19 cellular contexts compared by ENCODE assay signal in the genomic region with DNA sequence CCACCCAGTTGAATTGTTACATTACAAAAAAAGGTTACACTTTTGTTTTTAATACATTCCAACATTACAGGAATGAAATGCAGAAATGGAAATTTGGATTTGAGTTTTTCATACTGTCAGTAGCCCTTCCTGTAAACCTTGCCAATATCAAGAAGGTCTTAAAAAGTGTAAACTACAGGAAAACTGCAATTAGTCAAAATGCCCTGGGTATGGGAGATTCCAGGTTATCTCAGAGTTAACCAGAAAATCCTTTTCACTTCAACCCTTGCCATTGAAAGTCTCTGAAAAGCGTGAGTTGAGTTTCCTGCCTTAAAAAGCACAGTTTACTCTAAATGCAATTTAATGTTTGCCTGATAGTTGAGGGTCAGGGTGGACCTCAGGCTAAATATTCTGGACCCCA. TPM values are rescaled to one million over a fixed set of nuclear protein-coding genes. Genes with fewer than 3 reads are reported as not detected.
DNase-seq lines count a peak whose midpoint lies in the region; ATAC-seq, FAIRE-seq and TF ChIP-seq lines count a peak whose summit lies in the region.
"Had no signal": no experiment of that assay in that cellular context is flagged by ENCODE, and none has a peak within 500 bp of the region (broad histone marks: within the 10 kb centered on the region; RNA-seq: fewer than 3 reads in every experiment).

No MANE protein-coding gene starts in this region.

- H3K4me2 ChIP-seq in Loucy (ENCODE audit: low read depth, low read length, poor library complexity, severe bottlenecking): no peak overlapping the region
- 0 out of 2 replicates have a peak overlapping the region, but pooled peaks have one; percentile 15 for H3K4me2 ChIP-seq in GM12878 (ENCODE audit: control insufficient read depth, insufficient read depth)
- H3K4me2 ChIP-seq in neuronal stem cell (ENCODE audit: insufficient read depth, low read length, poor library complexity, severe bottlenecking): no peak overlapping the region
- H3K4me2 ChIP-seq: BLaER1 had no signal

- no peak for TF ChIP-seq RAD21 in GM12878 (IDR thresholded peaks at IDR 0.05; ENCODE audit: insufficient read depth, low read depth, low read length)

- no peak overlapping the region for H3K4ac ChIP-seq in neuronal stem cell (ENCODE audit: low read length)

- no peak overlapping the region for H3K18ac ChIP-seq in neuronal stem cell (ENCODE audit: low read length)

- no peaks in the 10 kb centered on the region for H3K79me1 ChIP-seq in neuronal stem cell (ENCODE audit: low read depth, low read length)

- H2BK5ac ChIP-seq in neuronal stem cell (ENCODE audit: low read length): no peak overlapping the region

- H3K4me1 Mint-ChIP-seq in activated T-helper 1 cell treated with anti-CD3 and anti-CD28 coated beads, Interleukin-12 subunit alpha, Interleukin-12 subunit beta, Interleukin-2, Interleukin-4 antibody, amounts not matched to agents 30 ng/mL and 10 ng/mL and 1 ng/mL, durations not matched to agents 14 hours and 24 hours and 36 hours (ENCODE audit: low read depth): no peaks in the 10 kb centered on the region
- H3K4me1 Mint-ChIP-seq in natural killer cell treated with Interleukin-12 subunit alpha and Interleukin-12 subunit beta and Interleukin-15 and Interleukin-18, amount 100 ng/mL, for 72 hours (ENCODE audit: low read depth in 2 of 2): peaks cover 3% of the 10 kb centered on the region in 2 donors
- H3K4me1 Mint-ChIP-seq: B cell; CD4-positive, CD25-positive, alpha-beta regulatory T cell had no signal

- H2BK12ac ChIP-seq in neuronal stem cell (ENCODE audit: low read length): no peak overlapping the region

- no peak overlapping the region for H3K23ac ChIP-seq in neuronal stem cell (ENCODE audit: low read depth, low read length, poor library complexity)

- SMC1A ChIA-PET in GM12878 (lab: Charles Lee; ENCODE audit: uncharacterized antibody, unreplicated experiment): no interaction called here

- H3K79me2 ChIP-seq in Loucy (ENCODE audit: insufficient read depth, low read length) (no peaks in the 10 kb centered on the region), GM12878 (ENCODE audit: control insufficient read depth, insufficient read depth, low read length) (no peaks in the 10 kb centered on the region)

- H4K91ac ChIP-seq in neuronal stem cell (ENCODE audit: low read depth, low read length, poor library complexity): no peak overlapping the region

- no peaks in the 10 kb centered on the region for H3K9me3 Mint-ChIP-seq in activated T-helper 1 cell treated with anti-CD3 and anti-CD28 coated beads, Interleukin-12 subunit alpha, Interleukin-12 subunit beta, Interleukin-2, Interleukin-4 antibody, amounts not matched to agents 30 ng/mL and 10 ng/mL and 1 ng/mL, durations not matched to agents 14 hours and 24 hours and 36 hours
- H3K9me3 Mint-ChIP-seq in natural killer cell treated with Interleukin-12 subunit alpha and Interleukin-12 subunit beta and Interleukin-15 and Interleukin-18, amount 100 ng/mL, for 72 hours: no peaks in the 10 kb centered on the region
- H3K9me3 Mint-ChIP-seq: CD8-positive, alpha-beta T cell had no signal

- no peaks in the 10 kb centered on the region for H3K36me3 ChIP-seq in Loucy (ENCODE audit: insufficient read depth, low read length)
- H3K36me3 ChIP-seq in GM12878 (ENCODE audit: control insufficient read depth in 2 of 2, insufficient read depth in 2 of 2, low read length in 1 of 2): no peaks in the 10 kb centered on the region
- no peaks in the 10 kb centered on the region for H3K36me3 ChIP-seq in neuronal stem cell (replicated peaks in 1 of 2; ENCODE audit: control insufficient read depth in 2 of 2, insufficient read depth in 2 of 2, low read length in 2 of 2)
- H3K36me3 ChIP-seq: BLaER1 had no signal

- H3K27ac ChIP-seq in GM12878 (ENCODE audit: control insufficient read depth, insufficient read depth) (no peak overlapping the region), neuronal stem cell (replicated peaks; ENCODE audit: low read length) (no peak overlapping the region)
- H3K27ac ChIP-seq: BLaER1, C4-2B, GM23248 had no signal

- DNase-seq in GM12878 (ENCODE audit: low read depth, low spot score): no peak
- no peak for DNase-seq in neuronal stem cell (ENCODE audit: low spot score)
- no peak for DNase-seq in activated T-helper 1 cell treated with anti-CD3 and anti-CD28 coated beads, Interleukin-12 subunit alpha, Interleukin-12 subunit beta, Interleukin-2, Interleukin-4 antibody, amounts not matched to agents 30 ng/mL and 10 ng/mL and 1 ng/mL, durations not matched to agents 14 hours and 24 hours and 36 hours (ENCODE audit: low spot score)
- DNase-seq in natural killer cell treated with Interleukin-12 subunit alpha and Interleukin-12 subunit beta and Interleukin-15 and Interleukin-18, amount 100 ng/mL, for 72 hours (ENCODE audit: low spot score): no peak
- DNase-seq in germinal center (ENCODE audit: low spot score): no peak
- DNase-seq: Caco-2; CD4-positive, CD25-positive, alpha-beta regulatory T cell; CD8-positive, alpha-beta T cell; DMS153; DND-41; GM23248; H7; HCEC 1CT had no signal

- FAIRE-seq in GM12878 (lab: Jason Lieb, UNC): no peak
- FAIRE-seq: G401.6, H1 had no signal

- no peak overlapping the region for H3K4me3 Mint-ChIP-seq in activated T-helper 1 cell treated with anti-CD3 and anti-CD28 coated beads, Interleukin-12 subunit alpha, Interleukin-12 subunit beta, Interleukin-2, Interleukin-4 antibody, amounts not matched to agents 30 ng/mL and 10 ng/mL and 1 ng/mL, durations not matched to agents 14 hours and 24 hours and 36 hours
- H3K4me3 Mint-ChIP-seq in natural killer cell treated with Interleukin-12 subunit alpha and Interleukin-12 subunit beta and Interleukin-15 and Interleukin-18, amount 100 ng/mL, for 72 hours: no peak overlapping the region
- H3K4me3 Mint-ChIP-seq: B cell; CD4-positive, CD25-positive, alpha-beta regulatory T cell; CD8-positive, alpha-beta T cell had no signal

- RAD21 ChIA-PET in GM12878 (lab: Charles Lee; ENCODE audit: unreplicated experiment): no interaction called here

- H3K9me2 ChIP-seq in Loucy (replicated peaks; ENCODE audit: low read depth, low read length): no peaks in the 10 kb centered on the region

- no peak overlapping the region for H3K27ac Mint-ChIP-seq in activated T-helper 1 cell treated with anti-CD3 and anti-CD28 coated beads, Interleukin-12 subunit alpha, Interleukin-12 subunit beta, Interleukin-2, Interleukin-4 antibody, amounts not matched to agents 30 ng/mL and 10 ng/mL and 1 ng/mL, durations not matched to agents 14 hours and 24 hours and 36 hours
- H3K27ac Mint-ChIP-seq in natural killer cell treated with Interleukin-12 subunit alpha and Interleukin-12 subunit beta and Interleukin-15 and Interleukin-18, amount 100 ng/mL, for 72 hours: no peak overlapping the region
- H3K27ac Mint-ChIP-seq: B cell; CD4-positive, CD25-positive, alpha-beta regulatory T cell; CD8-positive, alpha-beta T cell had no signal

- H2AFZ ChIP-seq in Loucy (ENCODE audit: low read length) (peak overlapping the region; percentile 45), GM12878 (ENCODE audit: control insufficient read depth, low read depth, low read length) (no peak overlapping the region), neuronal stem cell (ENCODE audit: low read length) (peak overlapping the region; percentile 23)
- H2AFZ ChIP-seq: GM23248 had no signal

- H3K9ac ChIP-seq in Loucy (ENCODE audit: low read depth, low read length, poor library complexity, severe bottlenecking) (no peak overlapping the region), GM12878 (ENCODE audit: control insufficient read depth, insufficient read depth, low read length) (no peak overlapping the region), neuronal stem cell (ENCODE audit: low read depth, low read length, poor library complexity) (no peak overlapping the region)
- H3K9ac ChIP-seq: BLaER1, GM23248 had no signal

- H3K36me3 Mint-ChIP-seq in activated T-helper 1 cell treated with anti-CD3 and anti-CD28 coated beads, Interleukin-12 subunit alpha, Interleukin-12 subunit beta, Interleukin-2, Interleukin-4 antibody, amounts not matched to agents 30 ng/mL and 10 ng/mL and 1 ng/mL, durations not matched to agents 14 hours and 24 hours and 36 hours (ENCODE audit: low read depth): no peaks in the 10 kb centered on the region
- H3K36me3 Mint-ChIP-seq in natural killer cell treated with Interleukin-12 subunit alpha and Interleukin-12 subunit beta and Interleukin-15 and Interleukin-18, amount 100 ng/mL, for 72 hours: no peaks in the 10 kb centered on the region
- H3K36me3 Mint-ChIP-seq: CD4-positive, CD25-positive, alpha-beta regulatory T cell; CD8-positive, alpha-beta T cell had no signal

- H2BK120ac ChIP-seq in neuronal stem cell (ENCODE audit: low read depth, low read length): no peak overlapping the region

- ATAC-seq in GM12878: no peak
- ATAC-seq in natural killer cell treated with Interleukin-12 subunit alpha and Interleukin-12 subunit beta and Interleukin-15 and Interleukin-18, amount 100 ng/mL, for 72 hours: no peak
- ATAC-seq: CD8-positive, alpha-beta T cell had no signal

- H3K4me3 ChIP-seq in Loucy (ENCODE audit: low read length, poor library complexity, severe bottlenecking) (no peak overlapping the region), GM12878 (no peak overlapping the region), neuronal stem cell (ENCODE audit: low read length in 2 of 2) (no peak overlapping the region)
- H3K4me3 ChIP-seq: BLaER1, GM23248 had no signal

- H3K27me3 Mint-ChIP-seq in activated T-helper 1 cell treated with anti-CD3 and anti-CD28 coated beads, Interleukin-12 subunit alpha, Interleukin-12 subunit beta, Interleukin-2, Interleukin-4 antibody, amounts not matched to agents 30 ng/mL and 10 ng/mL and 1 ng/mL, durations not matched to agents 14 hours and 24 hours and 36 hours (ENCODE audit: insufficient read depth): no peaks in the 10 kb centered on the region
- peaks cover 0 to 10% of the 10 kb centered on the region in 2 donors for H3K27me3 Mint-ChIP-seq in natural killer cell treated with Interleukin-12 subunit alpha and Interleukin-12 subunit beta and Interleukin-15 and Interleukin-18, amount 100 ng/mL, for 72 hours
- H3K27me3 Mint-ChIP-seq: CD4-positive, CD25-positive, alpha-beta regulatory T cell had no signal

- H4K20me1 ChIP-seq in Loucy (ENCODE audit: insufficient read depth, low read length, poor library complexity, severe bottlenecking) (no peaks in the 10 kb centered on the region), GM12878 (ENCODE audit: control insufficient read depth, insufficient read depth) (no peaks in the 10 kb centered on the region)
- H4K20me1 ChIP-seq: BLaER1 had no signal

- no peak overlapping the region for H2BK15ac ChIP-seq in neuronal stem cell (ENCODE audit: low read length)

- TF ChIP-seq CTCF in Loucy (conservative IDR thresholded peaks at IDR 0.05; ENCODE audit: low read length): no peak
- no peak for TF ChIP-seq CTCF in GM12878 (IDR thresholded peaks at IDR 0.05 in 2 of 3, conservative IDR thresholded peaks at IDR 0.05 in 1 of 3; ENCODE audit: control insufficient read depth in 2 of 3, extremely low read depth in 1 of 3, insufficient read depth in 1 of 3, low read depth in 3 of 3, low read length in 3 of 3)

- TF ChIP-seq EP300 in GM12878 (IDR thresholded peaks at IDR 0.05; ENCODE audit: borderline replicate concordance in 1 of 2, control insufficient read depth in 1 of 2, low read depth in 2 of 2, low read length in 2 of 2): no peak

- TF ChIP-seq POLR2A in GM12878 (IDR thresholded peaks at IDR 0.05; ENCODE audit: low read depth, low read length): no peak

- H3K4me1 ChIP-seq in Loucy (ENCODE audit: insufficient read depth, low read length, poor library complexity, severe bottlenecking) (peaks cover 52% of the 10 kb centered on the region), GM12878 (ENCODE audit: control insufficient read depth, insufficient read depth, low read length) (peaks cover 53% of the 10 kb centered on the region), neuronal stem cell (ENCODE audit: control insufficient read depth in 2 of 2, insufficient read depth in 1 of 2, low read depth in 1 of 2, low read length in 2 of 2) (peaks cover 0 to 5% of the 10 kb centered on the region in 2 donors)

- 6% methylated on average over 1 of the region's 1 CpG for WGBS in GM12878 (ENCODE audit: insufficient coverage, insufficient replicate concordance, low lambda C conversion rate, missing lambda C conversion rate)
- WGBS in neuronal stem cell (ENCODE audit: extremely low coverage in 2 of 2, insufficient read length in 2 of 2, insufficient replicate concordance in 1 of 2), 2 donors: no CpG with 5 or more reads among the region's 1 CpG

- H3F3A ChIP-seq in Loucy (ENCODE audit: low read depth): no peaks in the 10 kb centered on the region; the same call in 1 of the 2 replicates

- BruUV-seq in GM12878 (replicated peaks; lab: Mats Ljungman, UMichigan): no TSS peak

- CTCF ChIA-PET in GM12878 (lab: Yijun Ruan, JAX): interaction anchor here (1.1 kb wide), 1 partner anchor 38 kb away, joined by 3 read pairs; no protein-coding TSS in a partner anchor

- H2AK5ac ChIP-seq in neuronal stem cell (ENCODE audit: low read depth, low read length): no peak overlapping the region

- POLR2A ChIA-PET in GM12878 (lab: Charles Lee): no interaction called here

- H3K27me3 ChIP-seq in Loucy (ENCODE audit: insufficient read depth, low read length, poor library complexity, severe bottlenecking) (no peaks in the 10 kb centered on the region), GM12878 (replicated peaks in 1 of 2; ENCODE audit: control insufficient read depth in 2 of 2, insufficient read depth in 2 of 2, low read length in 1 of 2) (no peaks in the 10 kb centered on the region), neuronal stem cell (ENCODE audit: control insufficient read depth in 3 of 3, insufficient read depth in 3 of 3, low read depth in 1 of 3, low read length in 3 of 3) (no peaks in the 10 kb centered on the region)
- H3K27me3 ChIP-seq: BLaER1 had no signal

- in situ Hi-C loops in GM12878 (cut with MboI): no loop called here

- no peak overlapping the region for H4K8ac ChIP-seq in neuronal stem cell (ENCODE audit: low read depth, low read length)

- no peak overlapping the region for H3K14ac ChIP-seq in neuronal stem cell (ENCODE audit: low read length)

- intact Hi-C loops in GM12878 (cut with micrococcal nuclease; ENCODE audit: unreplicated experiment): loop anchor here (5.0 to 10.0 kb wide), 4 partner anchors 62 to 295 kb away; partner anchors contain the start of gene FJX1
- intact Hi-C loops in activated T-helper 1 cell treated with anti-CD3 and anti-CD28 coated beads, Interleukin-12 subunit alpha, Interleukin-12 subunit beta, Interleukin-2, Interleukin-4 antibody, amounts not matched to agents 30 ng/mL and 10 ng/mL and 1 ng/mL, durations not matched to agents 14 hours and 24 hours and 36 hours (cut with micrococcal nuclease): no loop called here

- H3K9me3 ChIP-seq in Loucy (ENCODE audit: insufficient read depth, low read depth, low read length) (no peaks in the 10 kb centered on the region), GM12878 (replicated peaks; ENCODE audit: control insufficient read depth, insufficient read depth, low read length) (no peaks in the 10 kb centered on the region; the same call in 2 of the 3 replicates), neuronal stem cell (replicated peaks in 1 of 2; ENCODE audit: control insufficient read depth in 2 of 2, insufficient read depth in 1 of 2, low read depth in 1 of 2, low read length in 2 of 2) (no peaks in the 10 kb centered on the region)
- H3K9me3 ChIP-seq: BLaER1, Caco-2 had no signal

RNA-seq across cellular contexts. Expression of gene LDLRAD3, which starts 34.0 kb away (rescaled TPM):
- 23.5 and 23.7 TPM in 2 replicates for total RNA-seq in GM12878 (2013; cell fraction: nucleolus; rRNA removed)
- total RNA-seq in GM12878 (2014; rRNA removed): 8.8 and 9.3 TPM in 2 replicates
- 7.9 and 8.0 TPM in 2 replicates for total RNA-seq in GM12878 (2014; rRNA removed; fragmentation: Illumina TruSeq; extraction: Trizol)
- total RNA-seq in GM12878 (2021): 15.4 and 16.5 TPM in 2 replicates
- 0.22 TPM for polyA plus RNA-seq in GM12878 (2011; ENCODE audit: low read depth)
- polyA plus RNA-seq in GM12878 (2011; rRNA removed): 1.3 and 2.7 TPM in 2 replicates
- 2.6 TPM in 2 replicates for polyA plus RNA-seq in GM12878 (2011; cell fraction: cytosol; rRNA removed)
- polyA plus RNA-seq in GM12878 (2011; cell fraction: nucleus; rRNA removed): 1.9 and 2.9 TPM in 2 replicates
- 0.65 and 0.80 TPM in 2 replicates for polyA plus RNA-seq in GM12878 (2012)
- 14.3 and 17.2 TPM in 2 replicates for polyA plus RNA-seq in GM12878 (2014; fragmentation: Illumina TruSeq; extraction: Trizol)
- polyA plus RNA-seq in GM12878 (2014; fragmentation: Nextera tagmentation; extraction: Ambion mirVana): 1 to 10 TPM; 2.5 to 3.1 TPM
- polyA plus RNA-seq in GM12878 (2014; rRNA removed): 12.0 and 14.1 TPM in 2 replicates
- 10 to 100 TPM; 13.0 to 14.5 TPM for polyA plus RNA-seq in GM12878 (2016; fragmentation: Nextera tagmentation; extraction: Ambion mirVana)
- polyA minus RNA-seq in GM12878 (2011; rRNA and poly(A)+ RNA removed): 1.8 and 3.3 TPM in 2 replicates
- 2.5 and 4.4 TPM in 2 replicates for polyA minus RNA-seq in GM12878 (2011; cell fraction: cytosol; rRNA and poly(A)+ RNA removed)
- 1.5 and 2.6 TPM in 2 replicates for polyA minus RNA-seq in GM12878 (2011; cell fraction: nucleus; rRNA and poly(A)+ RNA removed)
- polyA plus RNA-seq in neuronal stem cell (2013, experiment 1 of 2): 53.5 TPM
- 54.7 TPM for polyA plus RNA-seq in neuronal stem cell (2013, experiment 2 of 2)
- 0.57 and 0.76 TPM in 2 replicates for total RNA-seq in activated T-helper 1 cell treated with anti-CD3 and anti-CD28 coated beads, Interleukin-12 subunit alpha, Interleukin-12 subunit beta, Interleukin-2, Interleukin-4 antibody, amounts not matched to agents 30 ng/mL and 10 ng/mL and 1 ng/mL, durations not matched to agents 14 hours and 24 hours and 36 hours
- total RNA-seq in natural killer cell treated with Interleukin-12 subunit alpha and Interleukin-12 subunit beta and Interleukin-15 and Interleukin-18, amount 100 ng/mL, for 72 hours: 1 to 10 TPM in 1 of 2 donors, under 1 TPM in 1; 0.10 to 1.8 TPM
- total RNA-seq: B cell; CD4-positive, CD25-positive, alpha-beta regulatory T cell; CD8-positive, alpha-beta T cell had no signal
